Comparison of ENCODE assay signal across 8 cellular contexts in the genomic region with DNA sequence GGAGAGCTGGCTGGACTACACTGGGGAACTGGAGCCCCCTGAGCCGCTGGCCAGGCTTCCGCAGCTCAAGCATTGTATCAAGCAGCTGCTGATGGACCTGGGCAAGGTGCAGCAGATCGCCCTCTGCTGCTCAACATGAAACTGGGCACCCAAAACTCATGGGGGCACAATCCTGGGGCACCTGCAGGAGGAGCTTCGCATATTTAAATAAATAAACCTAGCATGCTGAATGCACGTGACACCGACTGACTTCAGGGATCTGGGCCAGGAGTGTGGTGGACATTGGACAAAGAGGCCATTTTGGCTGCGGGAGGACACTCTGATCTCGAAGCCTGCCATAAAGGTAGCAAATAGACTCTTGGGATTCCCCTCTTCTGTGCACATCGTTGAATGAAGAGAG. TPM values are rescaled to one million over a fixed set of nuclear protein-coding genes. Genes with fewer than 3 reads are reported as not detected.
DNase-seq lines count a peak whose midpoint lies in the region; ATAC-seq, FAIRE-seq and TF ChIP-seq lines count a peak whose summit lies in the region.

No MANE protein-coding gene starts in this region.

- no peaks in the 10 kb centered on the region for H3K9me3 ChIP-seq in H1 (ENCODE audit: insufficient read depth in 2 of 2, low read depth in 1 of 2, low read length in 1 of 2)
- H3K9me3 ChIP-seq in ascending aorta, result no peaks in the 10 kb centered on the region

- ATAC-seq in GM18867 (IDR thresholded peaks at IDR 0.05; ENCODE audit: unreplicated experiment), result no peak

- no peak overlapping the region for H3K4me3 ChIP-seq in H1 (ENCODE audit: extremely low read depth in 1 of 4, insufficient read depth in 2 of 4, low read depth in 3 of 4, low read length in 4 of 4)
- H3K4me3 ChIP-seq in ascending aorta, result no peak overlapping the region

- no peak overlapping the region for H3K18ac ChIP-seq in H1 (ENCODE audit: extremely low read depth, low read length)

- H3K23me2 ChIP-seq in H1 (ENCODE audit: low read depth, low read length), result no peaks in the 10 kb centered on the region

- POLR2A ChIA-PET in H1 (lab: Charles Lee; ENCODE audit: partially characterized antibody), result interaction anchor here (0.7 to 3.2 kb wide), 3 partner anchors 13 to 207 kb away, joined by 4 to 16 read pairs (median 4); partner anchors contain the start of gene RBM39

- WGBS in H1 (ENCODE audit: extremely low coverage in 1 of 2, insufficient coverage in 1 of 2, insufficient read length in 1 of 2, insufficient replicate concordance in 2 of 2, low coverage in 1 of 2, low lambda C conversion rate in 2 of 2, missing lambda C conversion rate in 1 of 2), 2 experiments, result 74% methylated on average over 9 of the region's 9 CpGs; no CpG with 5 or more reads in 1 of the 2 experiments

- H2BK15ac ChIP-seq in H1 (ENCODE audit: low read length), result no peak overlapping the region

- peak; percentile 44 for TF ChIP-seq CTCF in GM13976 (IDR thresholded peaks at IDR 0.05; ENCODE audit: borderline replicate concordance, control extremely low read depth, extremely low read depth, insufficient read depth, missing control alignments)
- TF ChIP-seq CTCF in H1 (IDR thresholded peaks at IDR 0.05; ENCODE audit: control extremely low read depth in 1 of 3, insufficient read depth in 1 of 3, low read depth in 1 of 3, low read length in 3 of 3), result peak; percentile 78 to 92 (median 78)
- no peak for TF ChIP-seq CTCF in ascending aorta (IDR thresholded peaks at IDR 0.05)

- no peak for TF ChIP-seq POLR2A in H1 (IDR thresholded peaks at IDR 0.05; ENCODE audit: control extremely low read depth in 1 of 2, low read depth in 2 of 2, low read length in 2 of 2)

- H3K79me2 ChIP-seq in H1 (ENCODE audit: control insufficient read depth in 1 of 2, insufficient read depth in 2 of 2, low read length in 2 of 2), result peaks cover 0 to 9% of the 10 kb centered on the region in 2 experiments; a peak in 2 of 4 replicates

- 0 out of 2 replicates have a peak overlapping the region, but pooled peaks have one; percentile 12 for H3K27ac ChIP-seq in H1 (ENCODE audit: low read depth, low read length)
- peak overlapping the region in 1 of 2 donors; percentile 51 for H3K27ac ChIP-seq in ascending aorta

- TF ChIP-seq EP300 in H1 (IDR thresholded peaks at IDR 0.05; ENCODE audit: borderline replicate concordance in 1 of 2, low read depth in 2 of 2, low read length in 2 of 2), result no peak

- H3K14ac ChIP-seq in H1 (ENCODE audit: insufficient read length), result no peak overlapping the region

- no peak overlapping the region for H2BK5ac ChIP-seq in H1 (ENCODE audit: low read depth, low read length)

- H2BK20ac ChIP-seq in H1 (ENCODE audit: low read length), result no peak overlapping the region

- DNase-seq in AG20443 (ENCODE audit: low spot score), result peak; percentile 30
- DNase-seq in GM13976 (ENCODE audit: low spot score), result no peak
- DNase-seq in RKO (ENCODE audit: low spot score), result peak; percentile 41
- peak; percentile 58 to 60 for DNase-seq in H1 (ENCODE audit: low read depth in 1 of 2, low spot score in 2 of 2)
- DNase-seq in stimulated activated CD4-positive, alpha-beta T cell treated with anti-CD3 and anti-CD28 coated beads, Interleukin-4, amount 100 ng/mL, for 4 hours, result peak; percentile 6 to 11
- no peak for DNase-seq in ascending aorta (ENCODE audit: low spot score in 2 of 2)
- DNase-seq in DMS153 treated with DMSO at 0.1 percent for 48 hours (lab: John Stamatoyannopoulos, UW; ENCODE audit: unreplicated experiment), result no peak

- no peak overlapping the region for H2AK5ac ChIP-seq in H1 (ENCODE audit: low read depth, low read length)

- no peak overlapping the region for H2BK12ac ChIP-seq in H1 (ENCODE audit: low read depth, low read length)

- H3K79me1 ChIP-seq in H1 (ENCODE audit: low read depth, low read length), result no peaks in the 10 kb centered on the region

- H4K5ac ChIP-seq in H1 (ENCODE audit: insufficient read length, low read depth, low read length), result no peak overlapping the region

- no peaks in the 10 kb centered on the region for H3K27me3 ChIP-seq in H1 (replicated peaks in 1 of 4; ENCODE audit: control insufficient read depth in 3 of 4, extremely low read depth in 1 of 4, insufficient read depth in 3 of 4, low read length in 3 of 4)
- H3K27me3 ChIP-seq in ascending aorta, result no peaks in the 10 kb centered on the region

- H3K9ac ChIP-seq in H1 (replicated peaks in 1 of 4; ENCODE audit: extremely low read depth in 1 of 4, low read depth in 3 of 4, low read length in 3 of 4), result no peak overlapping the region

- no peak overlapping the region for H3K4ac ChIP-seq in H1 (replicated peaks; ENCODE audit: insufficient read length, low read depth, low read length)

- H3K4me1 ChIP-seq in H1 (replicated peaks in 1 of 4; ENCODE audit: control insufficient read depth in 3 of 4, insufficient read depth in 4 of 4, low read length in 3 of 4) (peaks cover 0 to 4% (median 2%) of the 10 kb centered on the region in 4 experiments; a peak in 4 of 7 replicates), ascending aorta (peaks cover 0 to 15% of the 10 kb centered on the region in 2 donors)

- H4K91ac ChIP-seq in H1 (replicated peaks; ENCODE audit: insufficient read length, low read length), result no peak overlapping the region

- in situ Hi-C loops in GM13976 (cut with MboI; ENCODE audit: low sequenced_read_pairs, unreplicated experiment), result no loop called here

- no peak overlapping the region for H3K4me2 ChIP-seq in H1 (ENCODE audit: insufficient read depth in 1 of 2, low read depth in 2 of 2, low read length in 2 of 2)

- intact Hi-C loops in ascending aorta (cut with DNase I), result no loop called here

- no peak overlapping the region for H3K56ac ChIP-seq in H1 (replicated peaks; ENCODE audit: insufficient read length, low read depth, low read length)

- H4K20me1 ChIP-seq in H1 (replicated peaks in 1 of 2; ENCODE audit: control insufficient read depth in 1 of 2, insufficient read depth in 2 of 2, low read length in 2 of 2), result peaks cover 0 to 3% of the 10 kb centered on the region in 2 experiments

- peaks cover 0 to 20% (median 5%) of the 10 kb centered on the region in 4 experiments; a peak in 5 of 8 replicates for H3K36me3 ChIP-seq in H1 (ENCODE audit: control insufficient read depth in 2 of 4, insufficient read depth in 4 of 4, low read length in 3 of 4)
- peaks cover 28 to 29% of the 10 kb centered on the region in 2 donors for H3K36me3 ChIP-seq in ascending aorta

- no peak overlapping the region for H3K23ac ChIP-seq in H1 (ENCODE audit: insufficient read length)

- H2AFZ ChIP-seq in H1 (ENCODE audit: low read length), result no peak overlapping the region

- H2BK120ac ChIP-seq in H1 (replicated peaks; ENCODE audit: low read depth, low read length), result no peak overlapping the region

- H4K8ac ChIP-seq in H1 (ENCODE audit: extremely low read depth, insufficient read depth, low read length), result no peak overlapping the region

- CTCF ChIA-PET in H1 (lab: Charles Lee; ENCODE audit: partially characterized antibody), result interaction anchor here (0.6 to 2.2 kb wide), 10 partner anchors 11 to 633 kb away, joined by 3 to 6 read pairs (median 4); no protein-coding TSS in a partner anchor

- FAIRE-seq in H1 (lab: Jason Lieb, UNC), result peak; percentile 24

- TF ChIP-seq RAD21 in H1 (IDR thresholded peaks at IDR 0.05 in 1 of 2, conservative IDR thresholded peaks at IDR 0.05 in 1 of 2; ENCODE audit: low read depth in 2 of 2, low read length in 2 of 2), result peak; percentile 63 to 73

TF ChIP-seq in H1, 55 proteins besides CTCF, POLR2A, EP300 and RAD21 (continues in another document):
- TF ChIP-seq GTF2F1 (IDR thresholded peaks at IDR 0.05; ENCODE audit: borderline replicate concordance, low read depth, low read length) (no peak), YY1 (IDR thresholded peaks at IDR 0.05; ENCODE audit: low read depth, low read length) (peak; percentile 57), TCF12 (IDR thresholded peaks at IDR 0.05; ENCODE audit: low read depth, low read length) (0 out of 2 replicates have a peak, but pooled peaks have one; percentile 45), SP2 (IDR thresholded peaks at IDR 0.05; ENCODE audit: low read length) (no peak), HDAC2 (IDR thresholded peaks at IDR 0.05; ENCODE audit: borderline replicate concordance in 1 of 2, low read depth in 2 of 2, low read length in 2 of 2) (0 out of 4 replicates have a peak, but pooled peaks of 1 of the 2 experiments have one; percentile 42), ATF3 (IDR thresholded peaks at IDR 0.05; ENCODE audit: insufficient read depth, low read depth, low read length) (0 out of 2 replicates have a peak, but pooled peaks have one; percentile 15), POU5F1 (IDR thresholded peaks at IDR 0.05; ENCODE audit: low read depth, low read length) (0 out of 2 replicates have a peak, but pooled peaks have one; percentile 43)
- TF ChIP-seq, protein P1, sequence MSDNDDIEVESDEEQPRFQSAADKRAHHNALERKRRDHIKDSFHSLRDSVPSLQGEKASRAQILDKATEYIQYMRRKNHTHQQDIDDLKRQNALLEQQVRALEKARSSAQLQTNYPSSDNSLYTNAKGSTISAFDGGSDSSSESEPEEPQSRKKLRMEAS (IDR thresholded peaks at IDR 0.05), result peak; percentile 41; the same call in 1 of the 2 replicates

RNA-seq across cellular contexts. Expression of gene SCAND1, which starts 6.8 kb away (rescaled TPM):
- 73.1 and 86.0 TPM in 2 replicates for total RNA-seq in H1 (2021; fragmentation: NEBNext Ultra II Directional; extraction: Animal tissue kit (Norgen Biotek cat#: 25700))
- polyA plus RNA-seq in H1 (2011; rRNA removed), result 83.7 and 165 TPM in 2 replicates
- 71.6 TPM for polyA plus RNA-seq in H1 (2011; cell fraction: cytosol; rRNA removed)
- 99.8 TPM for polyA plus RNA-seq in H1 (2011; cell fraction: nucleus; rRNA removed)
- polyA plus RNA-seq in H1 (2012, experiment 1 of 2), result 15.3 to 57.1 TPM (median 42.1 TPM) in 4 replicates
- 81.4 TPM for polyA plus RNA-seq in H1 (2012, experiment 2 of 2)
- 70.0 TPM for polyA plus RNA-seq in H1 (2013, experiment 1 of 2)
- polyA plus RNA-seq in H1 (2013, experiment 2 of 2), result 68.5 TPM
- 5.7 and 6.8 TPM in 2 replicates for polyA minus RNA-seq in H1 (2011; rRNA and poly(A)+ RNA removed)
- polyA minus RNA-seq in H1 (2011; cell fraction: cytosol; rRNA and poly(A)+ RNA removed), result 31.8 TPM
- 28.2 TPM for polyA minus RNA-seq in H1 (2011; cell fraction: nucleus; rRNA and poly(A)+ RNA removed)
- total RNA-seq in ascending aorta, result 146 TPM

RNA-seq across cellular contexts. Expression of gene CNBD2, which starts 20.9 kb away (rescaled TPM):
- 1.8 and 2.6 TPM in 2 replicates for total RNA-seq in H1 (2021; fragmentation: NEBNext Ultra II Directional; extraction: Animal tissue kit (Norgen Biotek cat#: 25700))
- polyA plus RNA-seq in H1 (2011; rRNA removed), result 3.2 and 4.5 TPM in 2 replicates
- polyA plus RNA-seq in H1 (2011; cell fraction: cytosol; rRNA removed), result 5.0 TPM
- polyA plus RNA-seq in H1 (2011; cell fraction: nucleus; rRNA removed), result 3.8 TPM
- 1.9 to 2.5 TPM (median 2.0 TPM) in 4 replicates for polyA plus RNA-seq in H1 (2012, experiment 1 of 2)
- polyA plus RNA-seq in H1 (2012, experiment 2 of 2), result 2.7 TPM
- 4.3 TPM for polyA plus RNA-seq in H1 (2013, experiment 1 of 2)
- 4.0 TPM for polyA plus RNA-seq in H1 (2013, experiment 2 of 2)
- polyA minus RNA-seq in H1 (2011; rRNA and poly(A)+ RNA removed), result 1.6 and 2.0 TPM in 2 replicates
- polyA minus RNA-seq in H1 (2011; cell fraction: cytosol; rRNA and poly(A)+ RNA removed), result not detected
- 4.3 TPM for polyA minus RNA-seq in H1 (2011; cell fraction: nucleus; rRNA and poly(A)+ RNA removed)
- total RNA-seq in ascending aorta, result not detected

Comparison
In these comparisons a context has a peak if more than half of its experiments do, and no peak if none do; other contexts are left out.
1. DNase-seq: peak in AG20443 (single experiment), RKO (single experiment), H1 (2 of 2) and stimulated activated CD4-positive, alpha-beta T cell treated with anti-CD3 and anti-CD28 coated beads, Interleukin-4, amount 100 ng/mL, for 4 hours (2 of 2); none in GM13976 (single experiment), ascending aorta (0 of 2) and DMS153 treated with DMSO at 0.1 percent for 48 hours (single experiment).
2. CTCF ChIP-seq: peak in GM13976 (single experiment) and H1 (3 of 3); none in ascending aorta (0 of 3).